In genomic region chr4:3318561-3319021, GRCh38 we compare ENCODE assay signal across 1 cellular context.
TF ChIP-seq lines count a peak whose summit lies in the region.

No MANE protein-coding gene starts in this region.

TF ChIP-seq in SK-N-SH treated with all-trans-retinoic acid at 6 μM for 48 hours, 23 proteins besides CTCF, POLR2A, EP300 and RAD21 (continued from another document):
- TF ChIP-seq, protein P1, sequence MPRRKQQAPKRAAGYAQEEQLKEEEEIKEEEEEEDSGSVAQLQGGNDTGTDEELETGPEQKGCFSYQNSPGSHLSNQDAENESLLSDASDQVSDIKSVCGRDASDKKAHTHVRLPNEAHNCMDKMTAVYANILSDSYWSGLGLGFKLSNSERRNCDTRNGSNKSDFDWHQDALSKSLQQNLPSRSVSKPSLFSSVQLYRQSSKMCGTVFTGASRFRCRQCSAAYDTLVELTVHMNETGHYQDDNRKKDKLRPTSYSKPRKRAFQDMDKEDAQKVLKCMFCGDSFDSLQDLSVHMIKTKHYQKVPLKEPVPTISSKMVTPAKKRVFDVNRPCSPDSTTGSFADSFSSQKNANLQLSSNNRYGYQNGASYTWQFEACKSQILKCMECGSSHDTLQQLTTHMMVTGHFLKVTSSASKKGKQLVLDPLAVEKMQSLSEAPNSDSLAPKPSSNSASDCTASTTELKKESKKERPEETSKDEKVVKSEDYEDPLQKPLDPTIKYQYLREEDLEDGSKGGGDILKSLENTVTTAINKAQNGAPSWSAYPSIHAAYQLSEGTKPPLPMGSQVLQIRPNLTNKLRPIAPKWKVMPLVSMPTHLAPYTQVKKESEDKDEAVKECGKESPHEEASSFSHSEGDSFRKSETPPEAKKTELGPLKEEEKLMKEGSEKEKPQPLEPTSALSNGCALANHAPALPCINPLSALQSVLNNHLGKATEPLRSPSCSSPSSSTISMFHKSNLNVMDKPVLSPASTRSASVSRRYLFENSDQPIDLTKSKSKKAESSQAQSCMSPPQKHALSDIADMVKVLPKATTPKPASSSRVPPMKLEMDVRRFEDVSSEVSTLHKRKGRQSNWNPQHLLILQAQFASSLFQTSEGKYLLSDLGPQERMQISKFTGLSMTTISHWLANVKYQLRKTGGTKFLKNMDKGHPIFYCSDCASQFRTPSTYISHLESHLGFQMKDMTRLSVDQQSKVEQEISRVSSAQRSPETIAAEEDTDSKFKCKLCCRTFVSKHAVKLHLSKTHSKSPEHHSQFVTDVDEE (CRISPR knock-in tag; IDR thresholded peaks at IDR 0.05), result no peak
TF ChIP-seq in SK-N-SH treated with all-trans-retinoic acid at 6 μM for 48 hours: peak in this region for 0.
